In genomic region chr6:129773304-129773703, GRCh38 we compare ENCODE assay signal across 16 cellular contexts.
DNase-seq lines count a peak whose midpoint lies in the region; ATAC-seq and TF ChIP-seq lines count a peak whose summit lies in the region.
"Had no signal": no experiment of that assay in that cellular context is flagged by ENCODE, and none has a peak within 500 bp of the region (broad histone marks: within the 10 kb centered on the region; RNA-seq: fewer than 3 reads in every experiment).

No MANE protein-coding gene starts in this region.

- TF ChIP-seq CTCF in DND-41 (IDR thresholded peaks at IDR 0.05; ENCODE audit: borderline replicate concordance, extremely low read depth, low read length, poor library complexity, severe bottlenecking): no peak
- TF ChIP-seq CTCF in GM23338 (conservative IDR thresholded peaks at IDR 0.05; ENCODE audit: low read depth in 2 of 2): no peak

- no peaks in the 10 kb centered on the region for H4K20me1 ChIP-seq in DND-41 (ENCODE audit: insufficient read depth, low read length)
- H4K20me1 ChIP-seq in GM23248 (ENCODE audit: insufficient read depth): no peaks in the 10 kb centered on the region
- no peaks in the 10 kb centered on the region for H4K20me1 ChIP-seq in GM23338 (replicated peaks; ENCODE audit: insufficient read depth)

- peak; percentile 81 for ATAC-seq in DND-41 (ENCODE audit: insufficient read depth, low read depth)
- ATAC-seq in right cardiac atrium: no peak
- ATAC-seq in GM23338: no peak
- ATAC-seq: A549 had no signal

- H3F3A ChIP-seq in GM23248 (ENCODE audit: insufficient read depth) (no peaks in the 10 kb centered on the region), GM23338 (replicated peaks; ENCODE audit: low read depth) (no peaks in the 10 kb centered on the region)

- H3K27ac Mint-ChIP-seq in dendritic cell treated with granulocyte-macrophage colony-stimulating factor and Interleukin-4, amounts not matched to agents 40 ng/mL and 50 ng/mL, for 4 days: peak overlapping the region; percentile 18
- no peak overlapping the region for H3K27ac Mint-ChIP-seq in GM23338
- H3K27ac Mint-ChIP-seq: CD4-positive, alpha-beta memory T cell had no signal

- peaks cover 7% of the 10 kb centered on the region; the same call in 1 of the 2 replicates for H3K4me1 ChIP-seq in DND-41 (ENCODE audit: insufficient read depth, low read length)
- no peaks in the 10 kb centered on the region for H3K4me1 ChIP-seq in GM23248 (ENCODE audit: insufficient read depth)
- no peaks in the 10 kb centered on the region for H3K4me1 ChIP-seq in right cardiac atrium (ENCODE audit: control insufficient read depth, insufficient read depth, low read length)
- H3K4me1 ChIP-seq in GM23338 (ENCODE audit: insufficient read depth): no peaks in the 10 kb centered on the region
- H3K4me1 ChIP-seq: A549, BE2C had no signal

- H3K4me3 ChIP-seq in DND-41 (ENCODE audit: low read depth in 1 of 2, low read length in 2 of 2) (no peak overlapping the region), GM23248 (no peak overlapping the region), right cardiac atrium (ENCODE audit: low read length) (no peak overlapping the region), GM23338 (no peak overlapping the region)
- H3K4me3 ChIP-seq: A549 had no signal

- no peak overlapping the region for H3K4me3 Mint-ChIP-seq in dendritic cell treated with granulocyte-macrophage colony-stimulating factor and Interleukin-4, amounts not matched to agents 40 ng/mL and 50 ng/mL, for 4 days
- H3K4me3 Mint-ChIP-seq in GM23338: no peak overlapping the region
- H3K4me3 Mint-ChIP-seq: CD4-positive, alpha-beta memory T cell had no signal

- H2AFZ ChIP-seq in DND-41 (ENCODE audit: low read depth, low read length): no peak overlapping the region
- peak overlapping the region; percentile 23; the same call in 1 of the 2 replicates for H2AFZ ChIP-seq in GM23248
- H2AFZ ChIP-seq in GM23338: no peak overlapping the region

- DNase-seq in DND-41: no peak
- no peak for DNase-seq in GM23248
- peak; percentile 23 for DNase-seq in NCI-H69 (lab: John Stamatoyannopoulos, UW)
- no peak for DNase-seq in right cardiac atrium
- no peak for DNase-seq in NAMALWA (ENCODE audit: low spot score)
- no peak for DNase-seq in hippocampal formation (lab: John Stamatoyannopoulos, UW)
- DNase-seq in GM23338 (ENCODE audit: low spot score): no peak
- DNase-seq: BE2C; CD4-positive, alpha-beta memory T cell; DMS79; EL; H7 had no signal

- no peaks in the 10 kb centered on the region for H3K27me3 ChIP-seq in DND-41 (ENCODE audit: insufficient read depth, low read length, poor library complexity)
- H3K27me3 ChIP-seq in GM23248 (replicated peaks; ENCODE audit: insufficient read depth): no peaks in the 10 kb centered on the region
- no peaks in the 10 kb centered on the region for H3K27me3 ChIP-seq in right cardiac atrium (ENCODE audit: control insufficient read depth, insufficient read depth)
- peaks cover 7% of the 10 kb centered on the region for H3K27me3 ChIP-seq in GM23338 (ENCODE audit: insufficient read depth)
- H3K27me3 ChIP-seq: BE2C had no signal

- H3K9me3 ChIP-seq in DND-41 (ENCODE audit: insufficient read depth, low read length, severe bottlenecking) (peaks cover 5% of the 10 kb centered on the region), GM23248 (ENCODE audit: low read depth) (no peaks in the 10 kb centered on the region), right cardiac atrium (ENCODE audit: control insufficient read depth, low read length) (peaks cover 1% of the 10 kb centered on the region)
- H3K9me3 ChIP-seq: BE2C had no signal

- intact Hi-C loops in dendritic cell treated with granulocyte-macrophage colony-stimulating factor and Interleukin-4, amounts not matched to agents 40 ng/mL and 50 ng/mL, for 4 days (cut with micrococcal nuclease): no loop called here
- intact Hi-C loops in right cardiac atrium (cut with DNase I): no loop called here

- no peak overlapping the region for H3K9ac ChIP-seq in DND-41 (ENCODE audit: low read depth, low read length)
- no peak overlapping the region for H3K9ac ChIP-seq in GM23248

- no peak overlapping the region for H3K4me2 ChIP-seq in DND-41 (ENCODE audit: insufficient read depth, low read length)
- H3K4me2 ChIP-seq in GM23248 (ENCODE audit: unreplicated experiment): no peak overlapping the region
- no peak overlapping the region for H3K4me2 ChIP-seq in GM23338
- H3K4me2 ChIP-seq: A549 had no signal

- no peaks in the 10 kb centered on the region for H3K36me3 ChIP-seq in DND-41 (ENCODE audit: insufficient read depth, low read length)
- no peaks in the 10 kb centered on the region for H3K36me3 ChIP-seq in GM23248 (ENCODE audit: low read depth)
- no peaks in the 10 kb centered on the region for H3K36me3 ChIP-seq in GM23338 (ENCODE audit: insufficient read depth)
- H3K36me3 ChIP-seq: BE2C had no signal

- in situ Hi-C loops in GM23248 (cut with MboI): no loop called here

- H3K4me1 Mint-ChIP-seq in dendritic cell treated with granulocyte-macrophage colony-stimulating factor and Interleukin-4, amounts not matched to agents 40 ng/mL and 50 ng/mL, for 4 days (ENCODE audit: low read depth): peaks cover 25% of the 10 kb centered on the region
- H3K4me1 Mint-ChIP-seq in GM23338: peaks cover 5% of the 10 kb centered on the region; the same call in 1 of the 3 replicates
- H3K4me1 Mint-ChIP-seq: CD4-positive, alpha-beta memory T cell had no signal

- H3K79me2 ChIP-seq in DND-41 (ENCODE audit: insufficient read depth, low read length): no peaks in the 10 kb centered on the region
- no peaks in the 10 kb centered on the region for H3K79me2 ChIP-seq in GM23248 (ENCODE audit: insufficient read depth)
- H3K79me2 ChIP-seq in GM23338 (replicated peaks; ENCODE audit: insufficient read depth): no peaks in the 10 kb centered on the region

- no peaks in the 10 kb centered on the region for H3K36me3 Mint-ChIP-seq in dendritic cell treated with granulocyte-macrophage colony-stimulating factor and Interleukin-4, amounts not matched to agents 40 ng/mL and 50 ng/mL, for 4 days (ENCODE audit: low read depth)
- no peaks in the 10 kb centered on the region; the same call in 2 of the 3 replicates for H3K36me3 Mint-ChIP-seq in GM23338 (ENCODE audit: low read depth)
- H3K36me3 Mint-ChIP-seq: CD4-positive, alpha-beta memory T cell had no signal

- H3K9me2 ChIP-seq in GM23248 (ENCODE audit: insufficient read depth): no peaks in the 10 kb centered on the region
- H3K9me2 ChIP-seq in GM23338 (ENCODE audit: insufficient read depth): no peaks in the 10 kb centered on the region

- H3K9me3 Mint-ChIP-seq in dendritic cell treated with granulocyte-macrophage colony-stimulating factor and Interleukin-4, amounts not matched to agents 40 ng/mL and 50 ng/mL, for 4 days: peaks cover under 1% of the 10 kb centered on the region
- H3K9me3 Mint-ChIP-seq in GM23338: peaks cover 2% of the 10 kb centered on the region; the same call in 1 of the 3 replicates

- H3K27me3 Mint-ChIP-seq in dendritic cell treated with granulocyte-macrophage colony-stimulating factor and Interleukin-4, amounts not matched to agents 40 ng/mL and 50 ng/mL, for 4 days: peaks cover 28% of the 10 kb centered on the region
- H3K27me3 Mint-ChIP-seq in GM23338 (ENCODE audit: insufficient read depth, low read depth, poor library complexity): peaks cover 2% of the 10 kb centered on the region
- H3K27me3 Mint-ChIP-seq: CD4-positive, alpha-beta memory T cell had no signal

- 65 to 73% methylated on average over 2 of the region's 2 CpGs for WGBS in GM23248 (ENCODE audit: low coverage in 1 of 2, low lambda C conversion rate in 2 of 2, missing lambda C conversion rate in 2 of 2), 2 experiments
- WGBS in right cardiac atrium: 49% methylated on average over 2 of the region's 2 CpGs

- H3K27ac ChIP-seq in DND-41 (ENCODE audit: low read length) (no peak overlapping the region), GM23248 (no peak overlapping the region), right cardiac atrium (ENCODE audit: low read length) (no peak overlapping the region), GM23338 (ENCODE audit: low read depth) (no peak overlapping the region)
- H3K27ac ChIP-seq: A549, C4-2B, HL-60 had no signal

TF ChIP-seq in GM23338, 12 proteins besides CTCF, POLR2A, EP300 and RAD21:
- TF ChIP-seq ZNF331 (CRISPR knock-in tag; IDR thresholded peaks at IDR 0.05; ENCODE audit: low read depth): no peak
- no peak for TF ChIP-seq EZH2 (IDR thresholded peaks at IDR 0.05; ENCODE audit: low read depth, unreplicated experiment)
